In the genomic region with DNA sequence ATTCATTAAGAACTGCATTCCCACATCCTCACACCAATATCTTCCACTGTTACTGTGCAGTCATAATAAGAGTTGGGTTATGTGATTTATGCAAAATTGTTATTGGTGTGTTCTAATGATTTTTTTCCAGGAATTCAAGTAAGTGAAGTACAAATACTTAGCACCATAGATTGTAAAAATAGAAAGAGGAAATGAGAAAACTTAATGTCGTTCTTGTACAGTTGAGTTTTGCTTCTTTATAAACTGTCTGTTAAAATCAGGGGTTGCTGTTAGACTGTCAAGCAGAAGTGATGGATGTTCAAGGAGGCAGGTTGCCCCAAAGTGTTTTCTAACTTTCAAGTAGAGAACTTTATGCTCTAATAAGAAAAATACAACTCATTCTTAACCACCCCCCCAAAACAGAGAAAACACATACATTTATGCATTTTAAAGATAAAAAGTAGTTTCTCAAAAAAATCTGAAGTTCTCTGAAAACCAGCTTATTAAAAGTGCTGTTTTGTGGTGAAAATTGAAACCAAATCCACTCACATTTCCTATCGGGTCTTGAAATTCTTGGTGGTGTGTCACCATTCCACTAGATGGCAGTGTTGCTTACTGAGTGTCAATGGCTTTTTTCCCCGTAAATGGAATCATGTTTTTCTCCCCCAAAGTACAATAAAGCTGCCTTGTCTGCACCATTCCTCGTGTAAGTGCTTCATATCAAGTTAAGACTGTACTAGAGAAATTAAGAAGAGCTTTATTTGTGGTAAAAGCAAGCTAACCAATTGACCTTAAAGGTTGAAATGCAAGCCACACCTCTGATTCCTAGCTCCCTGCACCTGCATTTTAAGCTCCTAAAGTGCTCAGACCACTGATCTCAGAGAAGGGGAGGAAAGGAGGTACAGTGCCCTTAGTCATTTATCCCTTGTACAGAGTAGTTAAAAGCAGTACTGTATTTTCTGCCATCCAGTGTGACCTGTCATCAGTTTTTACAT, we compare ENCODE assay signal across 8 cellular contexts. TPM values are rescaled to one million over a fixed set of nuclear protein-coding genes. Genes with fewer than 3 reads are reported as not detected.
DNase-seq lines count a peak whose midpoint lies in the region; ATAC-seq, FAIRE-seq and TF ChIP-seq lines count a peak whose summit lies in the region.

No MANE protein-coding gene starts in this region.

- H3K9me3 Mint-ChIP-seq in activated T-helper 17 cell treated with anti-CD3 and anti-CD28 coated beads, Interleukin-2, amount 50 U/mL, for 72 hours: no peaks in the 10 kb centered on the region

- H3K36me3 ChIP-seq in RWPE2 (ENCODE audit: low read depth) (peaks cover 12% of the 10 kb centered on the region), lung (ENCODE audit: control insufficient read depth in 2 of 2, insufficient read depth in 2 of 2, low read length in 2 of 2) (peaks cover 0 to 10% of the 10 kb centered on the region in 2 donors), MG63 (peaks cover 15% of the 10 kb centered on the region)

- H3K9me3 ChIP-seq in RWPE2 (ENCODE audit: severe bottlenecking): no peaks in the 10 kb centered on the region
- H3K9me3 ChIP-seq in lung (ENCODE audit: control insufficient read depth in 2 of 2, insufficient read depth in 1 of 2, low read length in 1 of 2): no peaks in the 10 kb centered on the region
- H3K9me3 ChIP-seq in MG63: no peaks in the 10 kb centered on the region

- no peak for ATAC-seq in RWPE2 (ENCODE audit: low read depth)
- no peak for ATAC-seq in lung (ENCODE audit: insufficient read depth, low FRiP score)
- ATAC-seq in activated T-helper 17 cell treated with anti-CD3 and anti-CD28 coated beads, Interleukin-2, amount 50 U/mL, for 72 hours (replicated peaks): no peak

- no peaks in the 10 kb centered on the region for H3K4me1 ChIP-seq in RWPE2 (ENCODE audit: insufficient read depth, poor library complexity, severe bottlenecking)
- H3K4me1 ChIP-seq in lung (ENCODE audit: control insufficient read depth in 2 of 2, insufficient read depth in 2 of 2, low read length in 2 of 2): peaks cover 0 to 2% of the 10 kb centered on the region in 2 donors

- no peaks in the 10 kb centered on the region for H3K27me3 Mint-ChIP-seq in activated T-helper 17 cell treated with anti-CD3 and anti-CD28 coated beads, Interleukin-2, amount 50 U/mL, for 72 hours

- WGBS in lung, 2 donors: 2 to 5% methylated on average over 4 of the region's 4 CpGs

- peaks cover 12% of the 10 kb centered on the region for H3K4me1 Mint-ChIP-seq in activated T-helper 17 cell treated with anti-CD3 and anti-CD28 coated beads, Interleukin-2, amount 50 U/mL, for 72 hours

- peak; percentile 52 for DNase-seq in stimulated activated CD4-positive, alpha-beta T cell treated with anti-CD3 and anti-CD28 coated beads, Interleukin-4, amount 100 ng/mL, for 24 hours
- no peak for DNase-seq in stimulated activated CD4-positive, alpha-beta T cell treated with anti-CD3 and anti-CD28 coated beads, Interleukin-1b, Interleukin-23, amount 100 ng/mL, for 48 hours
- peak; percentile 62 for DNase-seq in HTR-8/SVneo (ENCODE audit: insufficient read length, low spot score)
- DNase-seq in RWPE2 (ENCODE audit: low spot score): no peak
- peak; percentile 64 for DNase-seq in cerebellum (ENCODE audit: low spot score)
- no peak for DNase-seq in lung (ENCODE audit: low spot score)
- no peak for DNase-seq in MG63

- H3K4me3 ChIP-seq in RWPE2 (ENCODE audit: severe bottlenecking): no peak overlapping the region
- no peak overlapping the region for H3K4me3 ChIP-seq in lung
- no peak overlapping the region for H3K4me3 ChIP-seq in MG63

- H3K27me3 ChIP-seq in RWPE2 (ENCODE audit: insufficient read depth, poor library complexity, severe bottlenecking) (no peaks in the 10 kb centered on the region), lung (ENCODE audit: control insufficient read depth, insufficient read depth) (no peaks in the 10 kb centered on the region), MG63 (no peaks in the 10 kb centered on the region)

- TF ChIP-seq CTCF in RWPE2 (IDR thresholded peaks at IDR 0.05; ENCODE audit: poor library complexity, severe bottlenecking) (peak; percentile 94), lung (IDR thresholded peaks at IDR 0.05; ENCODE audit: control extremely low read depth, extremely low read depth) (peak; percentile 41)

- no peak overlapping the region for H3K27ac Mint-ChIP-seq in activated T-helper 17 cell treated with anti-CD3 and anti-CD28 coated beads, Interleukin-2, amount 50 U/mL, for 72 hours

- H3K27ac ChIP-seq in RWPE2 (ENCODE audit: poor library complexity, severe bottlenecking): no peak overlapping the region
- no peak overlapping the region for H3K27ac ChIP-seq in lung (ENCODE audit: low read depth in 1 of 2, low read length in 1 of 2)

- peaks cover 42% of the 10 kb centered on the region for H3K36me3 Mint-ChIP-seq in activated T-helper 17 cell treated with anti-CD3 and anti-CD28 coated beads, Interleukin-2, amount 50 U/mL, for 72 hours (ENCODE audit: low read depth)

- no peak for FAIRE-seq in HTR-8/SVneo (lab: Jason Lieb, UNC)

- H3K4me3 Mint-ChIP-seq in activated T-helper 17 cell treated with anti-CD3 and anti-CD28 coated beads, Interleukin-2, amount 50 U/mL, for 72 hours: no peak overlapping the region

RNA-seq across cellular contexts. Expression of a gene that starts 4.7 kb away (rescaled TPM):
- 1.8 TPM for total RNA-seq in cerebellum
- total RNA-seq in lung: 10 to 100 TPM; 12.2 to 35.7 TPM
- 10 to 100 TPM; 41.9 to 54.3 TPM for polyA plus RNA-seq in lung
- total RNA-seq in activated T-helper 17 cell treated with anti-CD3 and anti-CD28 coated beads, Interleukin-2, amount 50 U/mL, for 72 hours: under 1 TPM in 1 of 2 donors, not detected in 1; 0.45 TPM
- not detected in 2 replicates for total RNA-seq in MG63 (2014; rRNA removed; shearing (Covaris generic); ENCODE audit: low replicate concordance)

RNA-seq across cellular contexts. Expression of a gene that starts 6.7 kb away (rescaled TPM):
- total RNA-seq in cerebellum (0.36 TPM), lung (under 1 TPM; 0.18 to 0.23 TPM)
- 1 to 10 TPM in 1 of 2 donors, under 1 TPM in 1; 0.95 to 1.3 TPM for polyA plus RNA-seq in lung
- total RNA-seq in activated T-helper 17 cell treated with anti-CD3 and anti-CD28 coated beads, Interleukin-2, amount 50 U/mL, for 72 hours: under 1 TPM; 0.16 to 0.28 TPM
- total RNA-seq in MG63 (2014; rRNA removed; shearing (Covaris generic); ENCODE audit: low replicate concordance): not detected in 2 replicates

RNA-seq across cellular contexts. Expression of a gene that starts 57.7 kb away (rescaled TPM):
- total RNA-seq in cerebellum (138 TPM), lung (100 to 1,000 TPM in 1 of 2 donors, 10 to 100 TPM in 1; 62.8 to 127 TPM)
- polyA plus RNA-seq in lung: 10 to 100 TPM; 26.6 to 93.4 TPM
- total RNA-seq in activated T-helper 17 cell treated with anti-CD3 and anti-CD28 coated beads, Interleukin-2, amount 50 U/mL, for 72 hours: 10 to 100 TPM; 70.7 to 95.7 TPM
- total RNA-seq in MG63 (2014; rRNA removed; shearing (Covaris generic); ENCODE audit: low replicate concordance): 210 and 260 TPM in 2 replicates

Comparison
In these comparisons a context has a peak if more than half of its experiments do, and no peak if none do; other contexts are left out.
1. DNase-seq: peak in stimulated activated CD4-positive, alpha-beta T cell treated with anti-CD3 and anti-CD28 coated beads, Interleukin-4, amount 100 ng/mL, for 24 hours (single experiment), HTR-8/SVneo (single experiment) and cerebellum (single experiment); none in stimulated activated CD4-positive, alpha-beta T cell treated with anti-CD3 and anti-CD28 coated beads, Interleukin-1b, Interleukin-23, amount 100 ng/mL, for 48 hours (single experiment), RWPE2 (single experiment), lung (single experiment) and MG63 (single experiment).